In genomic region chr5:104316676-104317075, GRCh38 we compare ENCODE assay signal across 7 cellular contexts.
A peak's percentile ranks its signal among the peaks of the same experiment; 100 is the strongest.
DNase-seq lines count a peak whose midpoint lies in the region; FAIRE-seq and TF ChIP-seq lines count a peak whose summit lies in the region.
"Not testable (repeated sequence)": the region's sequence is repeated elsewhere in the genome, so short reads cannot be mapped to it uniquely, and the experiment has no call there.

No MANE protein-coding gene starts in this region.

- H3K27ac ChIP-seq in H1 (ENCODE audit: low read depth, low read length); neuronal stem cell (replicated peaks; ENCODE audit: low read length): not testable (repeated sequence)

- TF ChIP-seq EP300 in H1 (IDR thresholded peaks at IDR 0.05; ENCODE audit: borderline replicate concordance in 1 of 2, low read depth in 2 of 2, low read length in 2 of 2), result not testable (repeated sequence)

- not testable (repeated sequence) for FAIRE-seq in H1 (lab: Jason Lieb, UNC)

- H4K8ac ChIP-seq in H1 (ENCODE audit: extremely low read depth, insufficient read depth, low read length); neuronal stem cell (ENCODE audit: low read depth, low read length): not testable (repeated sequence)

- H2BK15ac ChIP-seq in H1 (ENCODE audit: low read length); neuronal stem cell (ENCODE audit: low read length): not testable (repeated sequence)

- not testable (repeated sequence) for H2BK5ac ChIP-seq in H1 (ENCODE audit: low read depth, low read length); neuronal stem cell (ENCODE audit: low read length)

- H3K79me1 ChIP-seq in H1 (ENCODE audit: low read depth, low read length); neuronal stem cell (ENCODE audit: low read depth, low read length): not testable (repeated sequence)

- H4K20me1 ChIP-seq in H1 (replicated peaks in 1 of 2; ENCODE audit: control insufficient read depth in 1 of 2, insufficient read depth in 2 of 2, low read length in 2 of 2), result not testable (repeated sequence)

- H3K9ac ChIP-seq in H1 (replicated peaks in 1 of 4; ENCODE audit: extremely low read depth in 1 of 4, low read depth in 3 of 4, low read length in 3 of 4); neuronal stem cell (ENCODE audit: low read depth, low read length, poor library complexity): not testable (repeated sequence)

- H3K4ac ChIP-seq in H1 (replicated peaks; ENCODE audit: insufficient read length, low read depth, low read length); neuronal stem cell (ENCODE audit: low read length): not testable (repeated sequence)

- TF ChIP-seq POLR2A in H1 (IDR thresholded peaks at IDR 0.05; ENCODE audit: control extremely low read depth in 1 of 2, low read depth in 2 of 2, low read length in 2 of 2), result not testable (repeated sequence)

- TF ChIP-seq CTCF in H1 (IDR thresholded peaks at IDR 0.05; ENCODE audit: control extremely low read depth in 1 of 3, insufficient read depth in 1 of 3, low read depth in 1 of 3, low read length in 3 of 3); fibroblast of villous mesenchyme (IDR thresholded peaks at IDR 0.05; ENCODE audit: insufficient read depth, low read depth, low read length): not testable (repeated sequence)

- 0 out of 2 replicates have a peak overlapping the region, but pooled peaks have one; percentile 67 for H2BK20ac ChIP-seq in H1 (ENCODE audit: low read length)

- POLR2A ChIA-PET in H1 (lab: Charles Lee; ENCODE audit: partially characterized antibody), result not testable (repeated sequence)

- not testable (repeated sequence) for H3K4me2 ChIP-seq in H1 (ENCODE audit: insufficient read depth in 1 of 2, low read depth in 2 of 2, low read length in 2 of 2); neuronal stem cell (ENCODE audit: insufficient read depth, low read length, poor library complexity, severe bottlenecking)

- not testable (repeated sequence) for H3K27me3 ChIP-seq in H1 (replicated peaks in 1 of 4; ENCODE audit: control insufficient read depth in 3 of 4, extremely low read depth in 1 of 4, insufficient read depth in 3 of 4, low read length in 3 of 4); neuronal stem cell (ENCODE audit: control insufficient read depth in 3 of 3, insufficient read depth in 3 of 3, low read depth in 1 of 3, low read length in 3 of 3)

- not testable (repeated sequence) for H3K9me3 ChIP-seq in H1 (ENCODE audit: insufficient read depth in 2 of 2, low read depth in 1 of 2, low read length in 1 of 2); neuronal stem cell (replicated peaks in 1 of 2; ENCODE audit: control insufficient read depth in 2 of 2, insufficient read depth in 1 of 2, low read depth in 1 of 2, low read length in 2 of 2)

- not testable (repeated sequence) for H3K23me2 ChIP-seq in H1 (ENCODE audit: low read depth, low read length)

- not testable (repeated sequence) for H2AK5ac ChIP-seq in H1 (ENCODE audit: low read depth, low read length); neuronal stem cell (ENCODE audit: low read depth, low read length)

- H4K5ac ChIP-seq in H1 (ENCODE audit: insufficient read length, low read depth, low read length), result not testable (repeated sequence)

- H3K23ac ChIP-seq in H1 (ENCODE audit: insufficient read length); neuronal stem cell (ENCODE audit: low read depth, low read length, poor library complexity): not testable (repeated sequence)

- not testable (repeated sequence) for H3K4me3 ChIP-seq in H1 (ENCODE audit: extremely low read depth in 1 of 4, insufficient read depth in 2 of 4, low read depth in 3 of 4, low read length in 4 of 4); fibroblast of villous mesenchyme (ENCODE audit: low read depth, low read length); neuronal stem cell (ENCODE audit: low read length in 2 of 2)

- H4K91ac ChIP-seq in H1 (replicated peaks; ENCODE audit: insufficient read length, low read length); neuronal stem cell (ENCODE audit: low read depth, low read length, poor library complexity): not testable (repeated sequence)

- H2BK120ac ChIP-seq in H1 (replicated peaks; ENCODE audit: low read depth, low read length); neuronal stem cell (ENCODE audit: low read depth, low read length): not testable (repeated sequence)

- TF ChIP-seq RAD21 in H1 (IDR thresholded peaks at IDR 0.05 in 1 of 2, conservative IDR thresholded peaks at IDR 0.05 in 1 of 2; ENCODE audit: low read depth in 2 of 2, low read length in 2 of 2), result not testable (repeated sequence)

- H3K14ac ChIP-seq in H1 (ENCODE audit: insufficient read length); neuronal stem cell (ENCODE audit: low read length): not testable (repeated sequence)

- H2BK12ac ChIP-seq in H1 (ENCODE audit: low read depth, low read length); neuronal stem cell (ENCODE audit: low read length): not testable (repeated sequence)

- not testable (repeated sequence) for H3K4me1 ChIP-seq in H1 (replicated peaks in 1 of 4; ENCODE audit: control insufficient read depth in 3 of 4, insufficient read depth in 4 of 4, low read length in 3 of 4); neuronal stem cell (ENCODE audit: control insufficient read depth in 2 of 2, insufficient read depth in 1 of 2, low read depth in 1 of 2, low read length in 2 of 2)

- H3K36me3 ChIP-seq in H1 (ENCODE audit: control insufficient read depth in 2 of 4, insufficient read depth in 4 of 4, low read length in 3 of 4); neuronal stem cell (replicated peaks in 1 of 2; ENCODE audit: control insufficient read depth in 2 of 2, insufficient read depth in 2 of 2, low read length in 2 of 2): not testable (repeated sequence)

- not testable (repeated sequence) for H3K56ac ChIP-seq in H1 (replicated peaks; ENCODE audit: insufficient read length, low read depth, low read length)

- H3K79me2 ChIP-seq in H1 (ENCODE audit: control insufficient read depth in 1 of 2, insufficient read depth in 2 of 2, low read length in 2 of 2), result not testable (repeated sequence)

- peak; percentile 12 for DNase-seq in EH (ENCODE audit: low read depth)
- DNase-seq in LHCN-M2 (ENCODE audit: low read depth), result peak; percentile 15
- DNase-seq in NOMO-1 (lab: John Stamatoyannopoulos, UW; ENCODE audit: unreplicated experiment in 2 of 2), result peak; percentile 0 to 25
- peak; percentile 6 for DNase-seq in UCSD-AML1 (lab: John Stamatoyannopoulos, UW; ENCODE audit: unreplicated experiment)
- DNase-seq in H1 (ENCODE audit: low read depth in 1 of 2, low spot score in 2 of 2); neuronal stem cell (ENCODE audit: low spot score): not testable (repeated sequence)
- peak; percentile 16 for DNase-seq in fibroblast of villous mesenchyme (ENCODE audit: low read depth)

- CTCF ChIA-PET in H1 (lab: Charles Lee; ENCODE audit: partially characterized antibody), result not testable (repeated sequence)

- H2AFZ ChIP-seq in H1 (ENCODE audit: low read length) (peak overlapping the region; percentile 76; the same call in 1 of the 2 replicates), neuronal stem cell (ENCODE audit: low read length) (peak overlapping the region; percentile 3)

- not testable (repeated sequence) for H3K18ac ChIP-seq in H1 (ENCODE audit: extremely low read depth, low read length); neuronal stem cell (ENCODE audit: low read length)
